Comparison of ENCODE assay signal across 1 cellular context in the genomic region with DNA sequence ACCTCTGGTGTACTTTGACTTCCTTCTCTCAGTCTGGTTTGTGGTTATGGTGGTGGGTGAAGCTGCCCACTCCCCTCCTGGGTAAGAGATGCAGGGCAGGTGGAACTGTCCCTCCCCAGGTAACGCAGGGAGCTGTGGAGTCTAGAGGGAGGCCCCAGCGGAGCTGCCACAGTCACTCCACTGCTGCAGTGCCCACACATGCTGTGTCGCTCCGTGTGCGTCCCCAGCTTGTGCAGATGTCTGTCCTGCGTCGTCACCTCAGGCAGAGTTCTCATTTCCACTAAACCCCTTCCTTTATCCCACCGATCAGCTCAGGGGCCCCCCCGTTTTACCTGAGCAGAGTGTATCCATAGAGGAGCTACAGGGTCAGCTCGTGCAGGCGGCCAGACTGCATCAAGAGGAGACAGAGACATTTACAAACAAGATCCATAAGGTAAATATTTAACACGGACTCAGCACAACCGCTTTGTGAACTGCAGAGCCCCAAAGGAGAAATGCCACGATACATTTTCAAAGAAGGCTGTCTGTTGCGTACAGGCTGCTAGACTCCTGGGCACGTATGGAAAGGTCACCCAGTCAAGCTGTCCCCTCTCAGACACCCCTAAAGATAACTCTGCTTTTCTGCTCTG.
TF ChIP-seq lines count a peak whose summit lies in the region.

No MANE protein-coding gene starts in this region.

TF ChIP-seq in GM23338, 12 proteins besides CTCF, POLR2A, EP300 and RAD21 (continued from another document):
- TF ChIP-seq, protein P1, sequence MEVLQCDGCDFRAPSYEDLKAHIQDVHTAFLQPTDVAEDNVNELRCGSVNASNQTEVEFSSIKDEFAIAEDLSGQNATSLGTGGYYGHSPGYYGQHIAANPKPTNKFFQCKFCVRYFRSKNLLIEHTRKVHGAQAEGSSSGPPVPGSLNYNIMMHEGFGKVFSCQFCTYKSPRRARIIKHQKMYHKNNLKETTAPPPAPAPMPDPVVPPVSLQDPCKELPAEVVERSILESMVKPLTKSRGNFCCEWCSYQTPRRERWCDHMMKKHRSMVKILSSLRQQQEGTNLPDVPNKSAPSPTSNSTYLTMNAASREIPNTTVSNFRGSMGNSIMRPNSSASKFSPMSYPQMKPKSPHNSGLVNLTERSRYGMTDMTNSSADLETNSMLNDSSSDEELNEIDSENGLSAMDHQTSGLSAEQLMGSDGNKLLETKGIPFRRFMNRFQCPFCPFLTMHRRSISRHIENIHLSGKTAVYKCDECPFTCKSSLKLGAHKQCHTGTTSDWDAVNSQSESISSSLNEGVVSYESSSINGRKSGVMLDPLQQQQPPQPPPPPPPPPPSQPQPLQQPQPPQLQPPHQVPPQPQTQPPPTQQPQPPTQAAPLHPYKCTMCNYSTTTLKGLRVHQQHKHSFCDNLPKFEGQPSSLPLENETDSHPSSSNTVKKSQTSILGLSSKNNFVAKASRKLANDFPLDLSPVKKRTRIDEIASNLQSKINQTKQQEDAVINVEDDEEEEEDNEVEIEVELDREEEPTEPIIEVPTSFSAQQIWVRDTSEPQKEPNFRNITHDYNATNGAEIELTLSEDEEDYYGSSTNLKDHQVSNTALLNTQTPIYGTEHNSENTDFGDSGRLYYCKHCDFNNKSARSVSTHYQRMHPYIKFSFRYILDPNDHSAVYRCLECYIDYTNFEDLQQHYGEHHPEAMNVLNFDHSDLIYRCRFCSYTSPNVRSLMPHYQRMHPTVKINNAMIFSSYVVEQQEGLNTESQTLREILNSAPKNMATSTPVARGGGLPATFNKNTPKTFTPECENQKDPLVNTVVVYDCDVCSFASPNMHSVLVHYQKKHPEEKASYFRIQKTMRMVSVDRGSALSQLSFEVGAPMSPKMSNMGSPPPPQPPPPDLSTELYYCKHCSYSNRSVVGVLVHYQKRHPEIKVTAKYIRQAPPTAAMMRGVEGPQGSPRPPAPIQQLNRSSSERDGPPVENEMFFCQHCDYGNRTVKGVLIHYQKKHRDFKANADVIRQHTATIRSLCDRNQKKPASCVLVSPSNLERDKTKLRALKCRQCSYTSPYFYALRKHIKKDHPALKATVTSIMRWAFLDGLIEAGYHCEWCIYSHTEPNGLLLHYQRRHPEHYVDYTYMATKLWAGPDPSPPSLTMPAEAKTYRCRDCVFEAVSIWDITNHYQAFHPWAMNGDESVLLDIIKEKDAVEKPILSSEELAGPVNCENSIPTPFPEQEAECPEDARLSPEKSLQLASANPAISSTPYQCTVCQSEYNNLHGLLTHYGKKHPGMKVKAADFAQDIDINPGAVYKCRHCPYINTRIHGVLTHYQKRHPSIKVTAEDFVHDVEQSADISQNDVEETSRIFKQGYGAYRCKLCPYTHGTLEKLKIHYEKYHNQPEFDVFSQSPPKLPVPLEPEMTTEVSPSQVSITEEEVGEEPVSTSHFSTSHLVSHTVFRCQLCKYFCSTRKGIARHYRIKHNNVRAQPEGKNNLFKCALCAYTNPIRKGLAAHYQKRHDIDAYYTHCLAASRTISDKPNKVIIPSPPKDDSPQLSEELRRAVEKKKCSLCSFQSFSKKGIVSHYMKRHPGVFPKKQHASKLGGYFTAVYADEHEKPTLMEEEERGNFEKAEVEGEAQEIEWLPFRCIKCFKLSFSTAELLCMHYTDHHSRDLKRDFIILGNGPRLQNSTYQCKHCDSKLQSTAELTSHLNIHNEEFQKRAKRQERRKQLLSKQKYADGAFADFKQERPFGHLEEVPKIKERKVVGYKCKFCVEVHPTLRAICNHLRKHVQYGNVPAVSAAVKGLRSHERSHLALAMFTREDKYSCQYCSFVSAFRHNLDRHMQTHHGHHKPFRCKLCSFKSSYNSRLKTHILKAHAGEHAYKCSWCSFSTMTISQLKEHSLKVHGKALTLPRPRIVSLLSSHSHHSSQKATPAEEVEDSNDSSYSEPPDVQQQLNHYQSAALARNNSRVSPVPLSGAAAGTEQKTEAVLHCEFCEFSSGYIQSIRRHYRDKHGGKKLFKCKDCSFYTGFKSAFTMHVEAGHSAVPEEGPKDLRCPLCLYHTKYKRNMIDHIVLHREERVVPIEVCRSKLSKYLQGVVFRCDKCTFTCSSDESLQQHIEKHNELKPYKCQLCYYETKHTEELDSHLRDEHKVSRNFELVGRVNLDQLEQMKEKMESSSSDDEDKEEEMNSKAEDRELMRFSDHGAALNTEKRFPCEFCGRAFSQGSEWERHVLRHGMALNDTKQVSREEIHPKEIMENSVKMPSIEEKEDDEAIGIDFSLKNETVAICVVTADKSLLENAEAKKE (CRISPR knock-in tag; IDR thresholded peaks at IDR 0.05), result no peak
